Comparison of ENCODE assay signal across 18 cellular contexts in the genomic region with DNA sequence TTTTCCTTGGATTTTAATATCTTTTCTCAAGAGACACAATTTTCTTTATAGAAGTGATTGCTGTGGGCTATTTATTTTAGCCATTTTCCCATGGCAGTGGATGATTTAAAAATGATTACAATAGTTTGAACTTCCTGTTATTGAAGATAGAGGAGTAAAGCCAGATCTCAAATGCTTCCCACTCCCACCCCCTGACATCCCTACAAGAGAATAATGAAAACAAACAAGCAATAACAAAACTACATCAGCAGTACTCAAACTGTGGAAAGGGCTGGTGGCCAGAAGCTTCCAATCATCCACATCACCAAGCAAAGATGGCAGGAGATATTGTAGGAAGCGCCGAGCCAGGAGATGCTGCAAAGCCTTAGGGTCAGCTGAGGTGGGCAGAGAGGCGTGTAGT.
"Had no signal": no experiment of that assay in that cellular context is flagged by ENCODE, and none has a peak within 500 bp of the region (broad histone marks: within the 10 kb centered on the region; RNA-seq: fewer than 3 reads in every experiment).

No MANE protein-coding gene starts in this region.

- H3K27ac ChIP-seq: coronary artery, right atrium auricular region, thoracic aorta had no signal

- H3K4me1 ChIP-seq: right atrium auricular region had no signal

- DNase-seq: activated CD4-positive, alpha-beta T cell treated with anti-CD3 and anti-CD28 coated beads, Interleukin-2, amount 50 U/mL, for 4 hours; activated CD8-positive, alpha-beta memory T cell treated with anti-CD3 and anti-CD28 coated beads, Interleukin-2, amount 50 U/mL, for 48 hours; activated effector memory CD4-positive, alpha-beta T cell treated with anti-CD3 and anti-CD28 coated beads, Interleukin-2, amount 50 U/mL, for 16 hours; activated naive CD4-positive, alpha-beta T cell treated with anti-CD3 and anti-CD28 coated beads, Interleukin-2, amount 10 ng/mL, durations not matched to agents 7 days and 5 days; activated naive CD8-positive, alpha-beta T cell treated with anti-CD3 and anti-CD28 coated beads, Interleukin-2, amount 50 U/mL, for 24 hours; activated T-cell treated with anti-CD3 and anti-CD28 coated beads, Interleukin-2, amount 50 U/mL, for 4 hours; cerebellar nuclear complex; erythroblast; glutamatergic neuron; hippocampal formation; kidney glomerular epithelial cell; left ventricle myocardium superior; stimulated activated CD4-positive, alpha-beta T cell treated with anti-CD3 and anti-CD28 coated beads, Interleukin-4, amount 100 ng/mL, for 24 hours; stimulated activated naive CD4-positive, alpha-beta T cell treated with Interleukin-2 at 50 U/mL for 16 hours; T1000 had no signal

- H3K27me3 ChIP-seq: right atrium auricular region had no signal

- H3K9me3 ChIP-seq: right atrium auricular region, thoracic aorta had no signal

- H3K4me3 ChIP-seq: coronary artery, right atrium auricular region, thoracic aorta had no signal

- H3K36me3 ChIP-seq: right atrium auricular region, thoracic aorta had no signal
